ENCODE assay signal across 1 cellular context in the genomic region with DNA sequence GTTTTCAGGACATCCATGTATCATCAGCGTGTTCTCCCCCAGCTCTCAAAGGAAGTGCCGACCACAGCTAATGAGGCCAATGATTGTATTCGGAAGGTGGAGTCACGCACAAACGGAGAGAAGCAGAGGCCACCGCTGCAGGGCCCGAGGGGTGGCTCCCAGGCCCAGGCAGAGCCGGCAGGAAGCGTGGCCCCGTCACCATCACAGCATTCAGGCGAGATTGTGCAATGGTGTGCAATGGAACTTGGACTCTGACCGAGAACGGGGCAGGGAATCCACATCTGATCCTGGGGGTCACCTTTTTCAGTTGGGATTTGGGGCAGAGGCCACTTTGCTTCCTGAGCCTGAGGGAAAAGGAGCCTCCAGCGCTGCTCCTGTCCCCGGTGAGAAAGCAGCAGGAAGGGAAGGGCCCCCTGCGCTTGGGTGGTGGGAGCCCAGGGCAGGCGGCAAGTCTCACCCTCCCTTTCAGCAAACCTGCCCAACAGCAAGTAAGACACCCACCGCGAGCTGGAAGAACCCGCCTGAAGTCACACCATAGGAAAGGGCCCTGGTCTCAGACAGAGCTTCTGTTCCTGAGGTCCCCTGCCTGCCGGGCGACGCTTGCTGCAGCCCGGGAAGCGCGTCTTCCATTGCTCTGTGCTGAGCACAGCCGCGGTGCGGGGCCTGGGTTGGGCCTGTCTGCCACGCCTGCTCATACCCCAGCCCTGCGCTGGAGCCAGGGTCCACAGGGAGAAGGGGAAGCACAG.
TF ChIP-seq lines count a peak whose summit lies in the region.

No MANE protein-coding gene starts in this region.

TF ChIP-seq in HepG2, 621 proteins besides CTCF, POLR2A, EP300 and RAD21 (continued from another document):
- peak; percentile 72 for TF ChIP-seq PITX1 (CRISPR knock-in tag; IDR thresholded peaks at IDR 0.05)
- TF ChIP-seq MTA1 (CRISPR knock-in tag; IDR thresholded peaks at IDR 0.05; ENCODE audit: borderline replicate concordance): peak; percentile 64; the same call in 1 of the 2 replicates
- TF ChIP-seq, protein P1, sequence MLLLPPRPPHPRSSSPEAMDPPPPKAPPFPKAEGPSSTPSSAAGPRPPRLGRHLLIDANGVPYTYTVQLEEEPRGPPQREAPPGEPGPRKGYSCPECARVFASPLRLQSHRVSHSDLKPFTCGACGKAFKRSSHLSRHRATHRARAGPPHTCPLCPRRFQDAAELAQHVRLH (CRISPR knock-in tag; IDR thresholded peaks at IDR 0.05; ENCODE audit: borderline replicate concordance, low read depth): no peak
- TF ChIP-seq, protein P2, sequence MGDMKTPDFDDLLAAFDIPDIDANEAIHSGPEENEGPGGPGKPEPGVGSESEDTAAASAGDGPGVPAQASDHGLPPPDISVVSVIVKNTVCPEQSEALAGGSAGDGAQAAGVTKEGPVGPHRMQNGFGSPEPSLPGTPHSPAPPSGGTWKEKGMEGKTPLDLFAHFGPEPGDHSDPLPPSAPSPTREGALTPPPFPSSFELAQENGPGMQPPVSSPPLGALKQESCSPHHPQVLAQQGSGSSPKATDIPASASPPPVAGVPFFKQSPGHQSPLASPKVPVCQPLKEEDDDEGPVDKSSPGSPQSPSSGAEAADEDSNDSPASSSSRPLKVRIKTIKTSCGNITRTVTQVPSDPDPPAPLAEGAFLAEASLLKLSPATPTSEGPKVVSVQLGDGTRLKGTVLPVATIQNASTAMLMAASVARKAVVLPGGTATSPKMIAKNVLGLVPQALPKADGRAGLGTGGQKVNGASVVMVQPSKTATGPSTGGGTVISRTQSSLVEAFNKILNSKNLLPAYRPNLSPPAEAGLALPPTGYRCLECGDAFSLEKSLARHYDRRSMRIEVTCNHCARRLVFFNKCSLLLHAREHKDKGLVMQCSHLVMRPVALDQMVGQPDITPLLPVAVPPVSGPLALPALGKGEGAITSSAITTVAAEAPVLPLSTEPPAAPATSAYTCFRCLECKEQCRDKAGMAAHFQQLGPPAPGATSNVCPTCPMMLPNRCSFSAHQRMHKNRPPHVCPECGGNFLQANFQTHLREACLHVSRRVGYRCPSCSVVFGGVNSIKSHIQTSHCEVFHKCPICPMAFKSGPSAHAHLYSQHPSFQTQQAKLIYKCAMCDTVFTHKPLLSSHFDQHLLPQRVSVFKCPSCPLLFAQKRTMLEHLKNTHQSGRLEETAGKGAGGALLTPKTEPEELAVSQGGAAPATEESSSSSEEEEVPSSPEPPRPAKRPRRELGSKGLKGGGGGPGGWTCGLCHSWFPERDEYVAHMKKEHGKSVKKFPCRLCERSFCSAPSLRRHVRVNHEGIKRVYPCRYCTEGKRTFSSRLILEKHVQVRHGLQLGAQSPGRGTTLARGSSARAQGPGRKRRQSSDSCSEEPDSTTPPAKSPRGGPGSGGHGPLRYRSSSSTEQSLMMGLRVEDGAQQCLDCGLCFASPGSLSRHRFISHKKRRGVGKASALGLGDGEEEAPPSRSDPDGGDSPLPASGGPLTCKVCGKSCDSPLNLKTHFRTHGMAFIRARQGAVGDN (CRISPR knock-in tag; IDR thresholded peaks at IDR 0.05): peak; percentile 53
- peak; percentile 10 for TF ChIP-seq SKI (IDR thresholded peaks at IDR 0.05; ENCODE audit: partially characterized antibody)
- no peak for TF ChIP-seq HMGA1 (CRISPR knock-in tag; conservative IDR thresholded peaks at IDR 0.05)
- TF ChIP-seq ZNF296 (CRISPR knock-in tag; conservative IDR thresholded peaks at IDR 0.05): no peak
- TF ChIP-seq, protein P3, sequence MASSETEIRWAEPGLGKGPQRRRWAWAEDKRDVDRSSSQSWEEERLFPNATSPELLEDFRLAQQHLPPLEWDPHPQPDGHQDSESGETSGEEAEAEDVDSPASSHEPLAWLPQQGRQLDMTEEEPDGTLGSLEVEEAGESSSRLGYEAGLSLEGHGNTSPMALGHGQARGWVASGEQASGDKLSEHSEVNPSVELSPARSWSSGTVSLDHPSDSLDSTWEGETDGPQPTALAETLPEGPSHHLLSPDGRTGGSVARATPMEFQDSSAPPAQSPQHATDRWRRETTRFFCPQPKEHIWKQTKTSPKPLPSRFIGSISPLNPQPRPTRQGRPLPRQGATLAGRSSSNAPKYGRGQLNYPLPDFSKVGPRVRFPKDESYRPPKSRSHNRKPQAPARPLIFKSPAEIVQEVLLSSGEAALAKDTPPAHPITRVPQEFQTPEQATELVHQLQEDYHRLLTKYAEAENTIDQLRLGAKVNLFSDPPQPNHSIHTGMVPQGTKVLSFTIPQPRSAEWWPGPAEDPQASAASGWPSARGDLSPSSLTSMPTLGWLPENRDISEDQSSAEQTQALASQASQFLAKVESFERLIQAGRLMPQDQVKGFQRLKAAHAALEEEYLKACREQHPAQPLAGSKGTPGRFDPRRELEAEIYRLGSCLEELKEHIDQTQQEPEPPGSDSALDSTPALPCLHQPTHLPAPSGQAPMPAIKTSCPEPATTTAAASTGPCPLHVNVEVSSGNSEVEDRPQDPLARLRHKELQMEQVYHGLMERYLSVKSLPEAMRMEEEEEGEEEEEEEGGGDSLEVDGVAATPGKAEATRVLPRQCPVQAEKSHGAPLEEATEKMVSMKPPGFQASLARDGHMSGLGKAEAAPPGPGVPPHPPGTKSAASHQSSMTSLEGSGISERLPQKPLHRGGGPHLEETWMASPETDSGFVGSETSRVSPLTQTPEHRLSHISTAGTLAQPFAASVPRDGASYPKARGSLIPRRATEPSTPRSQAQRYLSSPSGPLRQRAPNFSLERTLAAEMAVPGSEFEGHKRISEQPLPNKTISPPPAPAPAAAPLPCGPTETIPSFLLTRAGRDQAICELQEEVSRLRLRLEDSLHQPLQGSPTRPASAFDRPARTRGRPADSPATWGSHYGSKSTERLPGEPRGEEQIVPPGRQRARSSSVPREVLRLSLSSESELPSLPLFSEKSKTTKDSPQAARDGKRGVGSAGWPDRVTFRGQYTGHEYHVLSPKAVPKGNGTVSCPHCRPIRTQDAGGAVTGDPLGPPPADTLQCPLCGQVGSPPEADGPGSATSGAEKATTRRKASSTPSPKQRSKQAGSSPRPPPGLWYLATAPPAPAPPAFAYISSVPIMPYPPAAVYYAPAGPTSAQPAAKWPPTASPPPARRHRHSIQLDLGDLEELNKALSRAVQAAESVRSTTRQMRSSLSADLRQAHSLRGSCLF (CRISPR knock-in tag; IDR thresholded peaks at IDR 0.05; ENCODE audit: borderline replicate concordance): no peak
- peak; percentile 64; the same call in 1 of the 2 replicates for TF ChIP-seq ZNF331 (CRISPR knock-in tag; IDR thresholded peaks at IDR 0.05)
- TF ChIP-seq ZNF550 (CRISPR knock-in tag; IDR thresholded peaks at IDR 0.05; ENCODE audit: borderline replicate concordance): no peak
- no peak for TF ChIP-seq NPAS2 (CRISPR knock-in tag; IDR thresholded peaks at IDR 0.05; ENCODE audit: borderline replicate concordance)
- 0 out of 2 replicates have a peak, but pooled peaks have one; percentile 48 for TF ChIP-seq ZNF317 (CRISPR knock-in tag; IDR thresholded peaks at IDR 0.05)
- TF ChIP-seq SAP130 (CRISPR knock-in tag; IDR thresholded peaks at IDR 0.05; ENCODE audit: low read depth): peak; percentile 31; the same call in 1 of the 2 replicates
- TF ChIP-seq SUZ12 (IDR thresholded peaks at IDR 0.05; ENCODE audit: low read depth, low read length): no peak
- TF ChIP-seq KDM2A (CRISPR knock-in tag; IDR thresholded peaks at IDR 0.05; ENCODE audit: borderline replicate concordance, low read depth): no peak
- 0 out of 2 replicates have a peak, but pooled peaks have one; percentile 55 for TF ChIP-seq MIER3 (CRISPR knock-in tag; IDR thresholded peaks at IDR 0.05; ENCODE audit: borderline replicate concordance)
- TF ChIP-seq, protein P4, sequence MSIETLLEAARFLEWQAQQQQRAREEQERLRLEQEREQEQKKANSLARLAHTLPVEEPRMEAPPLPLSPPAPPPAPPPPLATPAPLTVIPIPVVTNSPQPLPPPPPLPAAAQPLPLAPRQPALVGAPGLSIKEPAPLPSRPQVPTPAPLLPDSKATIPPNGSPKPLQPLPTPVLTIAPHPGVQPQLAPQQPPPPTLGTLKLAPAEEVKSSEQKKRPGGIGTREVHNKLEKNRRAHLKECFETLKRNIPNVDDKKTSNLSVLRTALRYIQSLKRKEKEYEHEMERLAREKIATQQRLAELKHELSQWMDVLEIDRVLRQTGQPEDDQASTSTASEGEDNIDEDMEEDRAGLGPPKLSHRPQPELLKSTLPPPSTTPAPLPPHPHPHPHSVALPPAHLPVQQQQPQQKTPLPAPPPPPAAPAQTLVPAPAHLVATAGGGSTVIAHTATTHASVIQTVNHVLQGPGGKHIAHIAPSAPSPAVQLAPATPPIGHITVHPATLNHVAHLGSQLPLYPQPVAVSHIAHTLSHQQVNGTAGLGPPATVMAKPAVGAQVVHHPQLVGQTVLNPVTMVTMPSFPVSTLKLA (IDR thresholded peaks at IDR 0.05): no peak
- peak; percentile 96 for TF ChIP-seq CEBPG (CRISPR knock-in tag; IDR thresholded peaks at IDR 0.05)
- TF ChIP-seq ZMAT3 (CRISPR knock-in tag; conservative IDR thresholded peaks at IDR 0.05): 0 out of 2 replicates have a peak, but pooled peaks have one; percentile 40
- TF ChIP-seq, protein P5, sequence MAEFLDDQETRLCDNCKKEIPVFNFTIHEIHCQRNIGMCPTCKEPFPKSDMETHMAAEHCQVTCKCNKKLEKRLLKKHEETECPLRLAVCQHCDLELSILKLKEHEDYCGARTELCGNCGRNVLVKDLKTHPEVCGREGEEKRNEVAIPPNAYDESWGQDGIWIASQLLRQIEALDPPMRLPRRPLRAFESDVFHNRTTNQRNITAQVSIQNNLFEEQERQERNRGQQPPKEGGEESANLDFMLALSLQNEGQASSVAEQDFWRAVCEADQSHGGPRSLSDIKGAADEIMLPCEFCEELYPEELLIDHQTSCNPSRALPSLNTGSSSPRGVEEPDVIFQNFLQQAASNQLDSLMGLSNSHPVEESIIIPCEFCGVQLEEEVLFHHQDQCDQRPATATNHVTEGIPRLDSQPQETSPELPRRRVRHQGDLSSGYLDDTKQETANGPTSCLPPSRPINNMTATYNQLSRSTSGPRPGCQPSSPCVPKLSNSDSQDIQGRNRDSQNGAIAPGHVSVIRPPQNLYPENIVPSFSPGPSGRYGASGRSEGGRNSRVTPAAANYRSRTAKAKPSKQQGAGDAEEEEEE (CRISPR knock-in tag; IDR thresholded peaks at IDR 0.05; ENCODE audit: borderline replicate concordance): no peak
- TF ChIP-seq NCOA5 (CRISPR knock-in tag; IDR thresholded peaks at IDR 0.05): no peak
- TF ChIP-seq MED8 (CRISPR knock-in tag; IDR thresholded peaks at IDR 0.05; ENCODE audit: insufficient replicate concordance): no peak
- no peak for TF ChIP-seq ZNF619 (CRISPR knock-in tag; IDR thresholded peaks at IDR 0.05)
- TF ChIP-seq ZNF510 (CRISPR knock-in tag; IDR thresholded peaks at IDR 0.05; ENCODE audit: low read depth): no peak
- peak; percentile 61; the same call in 1 of the 2 replicates for TF ChIP-seq ZMYM2 (CRISPR knock-in tag; IDR thresholded peaks at IDR 0.05)
- no peak for TF ChIP-seq ASH2L (IDR thresholded peaks at IDR 0.05; ENCODE audit: insufficient read length, low read depth, low read length)
- TF ChIP-seq SOX5 (CRISPR knock-in tag; IDR thresholded peaks at IDR 0.05; ENCODE audit: borderline replicate concordance): peak; percentile 36; the same call in 1 of the 2 replicates
- TF ChIP-seq, protein P6, sequence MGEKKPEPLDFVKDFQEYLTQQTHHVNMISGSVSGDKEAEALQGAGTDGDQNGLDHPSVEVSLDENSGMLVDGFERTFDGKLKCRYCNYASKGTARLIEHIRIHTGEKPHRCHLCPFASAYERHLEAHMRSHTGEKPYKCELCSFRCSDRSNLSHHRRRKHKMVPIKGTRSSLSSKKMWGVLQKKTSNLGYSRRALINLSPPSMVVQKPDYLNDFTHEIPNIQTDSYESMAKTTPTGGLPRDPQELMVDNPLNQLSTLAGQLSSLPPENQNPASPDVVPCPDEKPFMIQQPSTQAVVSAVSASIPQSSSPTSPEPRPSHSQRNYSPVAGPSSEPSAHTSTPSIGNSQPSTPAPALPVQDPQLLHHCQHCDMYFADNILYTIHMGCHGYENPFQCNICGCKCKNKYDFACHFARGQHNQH (CRISPR knock-in tag; IDR thresholded peaks at IDR 0.05): peak; percentile 53; the same call in 1 of the 2 replicates
- TF ChIP-seq, protein P7, sequence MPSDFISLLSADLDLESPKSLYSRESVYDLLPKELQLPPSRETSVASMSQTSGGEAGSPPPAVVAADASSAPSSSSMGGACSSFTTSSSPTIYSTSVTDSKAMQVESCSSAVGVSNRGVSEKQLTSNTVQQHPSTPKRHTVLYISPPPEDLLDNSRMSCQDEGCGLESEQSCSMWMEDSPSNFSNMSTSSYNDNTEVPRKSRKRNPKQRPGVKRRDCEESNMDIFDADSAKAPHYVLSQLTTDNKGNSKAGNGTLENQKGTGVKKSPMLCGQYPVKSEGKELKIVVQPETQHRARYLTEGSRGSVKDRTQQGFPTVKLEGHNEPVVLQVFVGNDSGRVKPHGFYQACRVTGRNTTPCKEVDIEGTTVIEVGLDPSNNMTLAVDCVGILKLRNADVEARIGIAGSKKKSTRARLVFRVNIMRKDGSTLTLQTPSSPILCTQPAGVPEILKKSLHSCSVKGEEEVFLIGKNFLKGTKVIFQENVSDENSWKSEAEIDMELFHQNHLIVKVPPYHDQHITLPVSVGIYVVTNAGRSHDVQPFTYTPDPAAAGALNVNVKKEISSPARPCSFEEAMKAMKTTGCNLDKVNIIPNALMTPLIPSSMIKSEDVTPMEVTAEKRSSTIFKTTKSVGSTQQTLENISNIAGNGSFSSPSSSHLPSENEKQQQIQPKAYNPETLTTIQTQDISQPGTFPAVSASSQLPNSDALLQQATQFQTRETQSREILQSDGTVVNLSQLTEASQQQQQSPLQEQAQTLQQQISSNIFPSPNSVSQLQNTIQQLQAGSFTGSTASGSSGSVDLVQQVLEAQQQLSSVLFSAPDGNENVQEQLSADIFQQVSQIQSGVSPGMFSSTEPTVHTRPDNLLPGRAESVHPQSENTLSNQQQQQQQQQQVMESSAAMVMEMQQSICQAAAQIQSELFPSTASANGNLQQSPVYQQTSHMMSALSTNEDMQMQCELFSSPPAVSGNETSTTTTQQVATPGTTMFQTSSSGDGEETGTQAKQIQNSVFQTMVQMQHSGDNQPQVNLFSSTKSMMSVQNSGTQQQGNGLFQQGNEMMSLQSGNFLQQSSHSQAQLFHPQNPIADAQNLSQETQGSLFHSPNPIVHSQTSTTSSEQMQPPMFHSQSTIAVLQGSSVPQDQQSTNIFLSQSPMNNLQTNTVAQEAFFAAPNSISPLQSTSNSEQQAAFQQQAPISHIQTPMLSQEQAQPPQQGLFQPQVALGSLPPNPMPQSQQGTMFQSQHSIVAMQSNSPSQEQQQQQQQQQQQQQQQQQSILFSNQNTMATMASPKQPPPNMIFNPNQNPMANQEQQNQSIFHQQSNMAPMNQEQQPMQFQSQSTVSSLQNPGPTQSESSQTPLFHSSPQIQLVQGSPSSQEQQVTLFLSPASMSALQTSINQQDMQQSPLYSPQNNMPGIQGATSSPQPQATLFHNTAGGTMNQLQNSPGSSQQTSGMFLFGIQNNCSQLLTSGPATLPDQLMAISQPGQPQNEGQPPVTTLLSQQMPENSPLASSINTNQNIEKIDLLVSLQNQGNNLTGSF (CRISPR knock-in tag; IDR thresholded peaks at IDR 0.05): no peak
- TF ChIP-seq ZNF292 (CRISPR knock-in tag; IDR thresholded peaks at IDR 0.05; ENCODE audit: borderline replicate concordance, low read depth): peak; percentile 38; the same call in 1 of the 2 replicates
- peak; percentile 48; the same call in 1 of the 2 replicates for TF ChIP-seq FOXA3 (CRISPR knock-in tag; IDR thresholded peaks at IDR 0.05)
- TF ChIP-seq U2AF2 (IDR thresholded peaks at IDR 0.05; ENCODE audit: low read depth, low read length): no peak
- peak; percentile 92 for TF ChIP-seq ZNF644 (CRISPR knock-in tag; IDR thresholded peaks at IDR 0.05; ENCODE audit: low read depth)
- peak; percentile 99 for TF ChIP-seq CEBPB (IDR thresholded peaks at IDR 0.05; ENCODE audit: borderline replicate concordance, low read depth, low read length)
- TF ChIP-seq ZNF24 (IDR thresholded peaks at IDR 0.05): no peak
- TF ChIP-seq GATA4 (IDR thresholded peaks at IDR 0.05; ENCODE audit: borderline replicate concordance, low read depth): no peak
- TF ChIP-seq NFATC3 (CRISPR knock-in tag; IDR thresholded peaks at IDR 0.05): no peak
